Comparison of ENCODE assay signal across 1 cellular context in the genomic region with DNA sequence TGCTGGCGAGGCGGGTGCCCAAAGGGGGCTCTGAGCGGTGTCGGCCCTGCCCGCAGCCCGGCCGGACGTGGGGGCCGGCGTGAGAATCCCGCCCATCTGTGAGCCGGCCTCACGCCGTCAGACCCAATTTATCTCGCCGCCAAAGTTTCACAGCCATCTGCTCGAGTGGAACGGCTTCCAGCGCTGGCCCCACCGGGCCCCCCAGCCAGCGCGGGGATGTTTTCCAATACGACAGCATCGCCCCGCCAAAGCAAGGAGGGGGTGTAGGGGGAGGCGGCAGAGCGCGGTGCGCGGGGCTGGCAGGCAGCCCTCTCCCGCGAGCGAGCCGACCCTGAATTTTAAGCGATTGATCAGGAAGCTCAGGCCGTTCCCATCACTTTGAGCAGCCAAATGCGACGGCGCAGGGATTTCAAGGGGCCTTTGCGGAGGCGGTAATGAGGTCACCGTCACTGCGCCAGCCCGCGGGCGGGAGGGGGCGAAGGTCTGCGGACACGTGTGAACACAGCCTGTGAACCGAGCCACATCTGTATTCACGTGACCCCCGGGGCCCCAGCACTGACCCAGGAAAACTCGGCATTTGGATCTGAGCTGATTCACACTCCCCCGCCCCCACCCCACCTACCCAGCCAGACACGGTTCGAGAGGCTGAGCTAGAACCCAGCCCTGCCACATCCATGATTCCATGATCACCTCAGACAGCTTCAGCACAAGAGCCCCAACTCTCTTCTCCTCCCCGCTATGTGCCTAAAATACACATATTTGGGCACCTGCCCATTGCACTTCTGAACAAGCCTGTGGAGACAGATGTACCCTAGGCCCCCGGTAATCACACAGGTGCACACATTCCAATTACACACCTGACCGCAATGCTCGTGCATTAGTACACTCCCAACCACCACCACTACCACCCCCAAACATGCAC.
TF ChIP-seq lines count a peak whose summit lies in the region.

No MANE protein-coding gene starts in this region.

TF ChIP-seq in HepG2, 621 proteins besides CTCF, POLR2A, EP300 and RAD21 (continued from another document and continues in another):
- TF ChIP-seq, protein P1, sequence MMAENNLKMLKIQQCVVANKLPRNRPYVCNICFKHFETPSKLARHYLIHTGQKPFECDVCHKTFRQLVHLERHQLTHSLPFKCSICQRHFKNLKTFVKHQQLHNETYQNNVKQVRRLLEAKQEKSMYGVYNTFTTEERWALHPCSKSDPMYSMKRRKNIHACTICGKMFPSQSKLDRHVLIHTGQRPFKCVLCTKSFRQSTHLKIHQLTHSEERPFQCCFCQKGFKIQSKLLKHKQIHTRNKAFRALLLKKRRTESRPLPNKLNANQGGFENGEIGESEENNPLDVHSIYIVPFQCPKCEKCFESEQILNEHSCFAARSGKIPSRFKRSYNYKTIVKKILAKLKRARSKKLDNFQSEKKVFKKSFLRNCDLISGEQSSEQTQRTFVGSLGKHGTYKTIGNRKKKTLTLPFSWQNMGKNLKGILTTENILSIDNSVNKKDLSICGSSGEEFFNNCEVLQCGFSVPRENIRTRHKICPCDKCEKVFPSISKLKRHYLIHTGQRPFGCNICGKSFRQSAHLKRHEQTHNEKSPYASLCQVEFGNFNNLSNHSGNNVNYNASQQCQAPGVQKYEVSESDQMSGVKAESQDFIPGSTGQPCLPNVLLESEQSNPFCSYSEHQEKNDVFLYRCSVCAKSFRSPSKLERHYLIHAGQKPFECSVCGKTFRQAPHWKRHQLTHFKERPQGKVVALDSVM (CRISPR knock-in tag; IDR thresholded peaks at IDR 0.05): peak; percentile 32; the same call in 1 of the 2 replicates
- TF ChIP-seq PRPF4 (IDR thresholded peaks at IDR 0.05; ENCODE audit: low read depth, low read length, poor library complexity, severe bottlenecking) (no peak), ESRRA (CRISPR knock-in tag; IDR thresholded peaks at IDR 0.05; ENCODE audit: low read depth) (peak; percentile 65; the same call in 1 of the 2 replicates), ZNF720 (CRISPR knock-in tag; IDR thresholded peaks at IDR 0.05) (no peak), XRCC5 (optimal IDR thresholded peaks at IDR 0.05; ENCODE audit: low read length) (peak; percentile 18), ATF7-NPFF (CRISPR knock-in tag; IDR thresholded peaks at IDR 0.05; ENCODE audit: low read depth) (no peak; the same call in 1 of the 2 replicates), ATM (IDR thresholded peaks at IDR 0.05; ENCODE audit: borderline replicate concordance) (no peak), FOXJ3 (CRISPR knock-in tag; IDR thresholded peaks at IDR 0.05; ENCODE audit: borderline replicate concordance) (no peak), HNRNPUL1 (IDR thresholded peaks at IDR 0.05; ENCODE audit: low read depth, low read length) (no peak), RFX5 (IDR thresholded peaks at IDR 0.05; ENCODE audit: low read depth, low read length) (no peak), ZNF792 (CRISPR knock-in tag; IDR thresholded peaks at IDR 0.05) (0 out of 2 replicates have a peak, but pooled peaks have one; percentile 11), ZMAT3 (CRISPR knock-in tag; conservative IDR thresholded peaks at IDR 0.05) (peak; percentile 49; the same call in 1 of the 2 replicates), DPF2 (CRISPR knock-in tag; IDR thresholded peaks at IDR 0.05; ENCODE audit: borderline replicate concordance, low read depth) (no peak), MATR3 (CRISPR knock-in tag; IDR thresholded peaks at IDR 0.05) (no peak), KDM5A (IDR thresholded peaks at IDR 0.05; ENCODE audit: borderline replicate concordance, low read length) (no peak), YEATS2 (CRISPR knock-in tag; IDR thresholded peaks at IDR 0.05; ENCODE audit: borderline replicate concordance) (0 out of 2 replicates have a peak, but pooled peaks have one; percentile 20), ZNF34 (CRISPR knock-in tag; IDR thresholded peaks at IDR 0.05; ENCODE audit: borderline replicate concordance) (no peak), ZNF383 (CRISPR knock-in tag; IDR thresholded peaks at IDR 0.05; ENCODE audit: borderline replicate concordance) (no peak), ZNF558 (CRISPR knock-in tag; IDR thresholded peaks at IDR 0.05; ENCODE audit: borderline replicate concordance) (no peak), ZNF879 (CRISPR knock-in tag; IDR thresholded peaks at IDR 0.05) (no peak)
- TF ChIP-seq, protein P2, sequence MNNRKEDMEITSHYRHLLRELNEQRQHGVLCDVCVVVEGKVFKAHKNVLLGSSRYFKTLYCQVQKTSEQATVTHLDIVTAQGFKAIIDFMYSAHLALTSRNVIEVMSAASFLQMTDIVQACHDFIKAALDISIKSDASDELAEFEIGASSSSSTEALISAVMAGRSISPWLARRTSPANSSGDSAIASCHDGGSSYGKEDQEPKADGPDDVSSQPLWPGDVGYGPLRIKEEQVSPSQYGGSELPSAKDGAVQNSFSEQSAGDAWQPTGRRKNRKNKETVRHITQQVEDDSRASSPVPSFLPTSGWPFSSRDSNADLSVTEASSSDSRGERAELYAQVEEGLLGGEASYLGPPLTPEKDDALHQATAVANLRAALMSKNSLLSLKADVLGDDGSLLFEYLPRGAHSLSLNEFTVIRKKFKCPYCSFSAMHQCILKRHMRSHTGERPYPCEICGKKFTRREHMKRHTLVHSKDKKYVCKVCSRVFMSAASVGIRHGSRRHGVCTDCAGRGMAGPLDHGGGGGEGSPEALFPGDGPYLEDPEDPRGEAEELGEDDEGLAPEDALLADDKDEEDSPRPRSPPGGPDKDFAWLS (CRISPR knock-in tag; IDR thresholded peaks at IDR 0.05; ENCODE audit: borderline replicate concordance): no peak
- TF ChIP-seq, protein P3, sequence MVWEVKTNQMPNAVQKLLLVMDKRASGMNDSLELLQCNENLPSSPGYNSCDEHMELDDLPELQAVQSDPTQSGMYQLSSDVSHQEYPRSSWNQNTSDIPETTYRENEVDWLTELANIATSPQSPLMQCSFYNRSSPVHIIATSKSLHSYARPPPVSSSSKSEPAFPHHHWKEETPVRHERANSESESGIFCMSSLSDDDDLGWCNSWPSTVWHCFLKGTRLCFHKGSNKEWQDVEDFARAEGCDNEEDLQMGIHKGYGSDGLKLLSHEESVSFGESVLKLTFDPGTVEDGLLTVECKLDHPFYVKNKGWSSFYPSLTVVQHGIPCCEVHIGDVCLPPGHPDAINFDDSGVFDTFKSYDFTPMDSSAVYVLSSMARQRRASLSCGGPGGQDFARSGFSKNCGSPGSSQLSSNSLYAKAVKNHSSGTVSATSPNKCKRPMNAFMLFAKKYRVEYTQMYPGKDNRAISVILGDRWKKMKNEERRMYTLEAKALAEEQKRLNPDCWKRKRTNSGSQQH (CRISPR knock-in tag; IDR thresholded peaks at IDR 0.05; ENCODE audit: low read depth): no peak
- TF ChIP-seq, protein P4, sequence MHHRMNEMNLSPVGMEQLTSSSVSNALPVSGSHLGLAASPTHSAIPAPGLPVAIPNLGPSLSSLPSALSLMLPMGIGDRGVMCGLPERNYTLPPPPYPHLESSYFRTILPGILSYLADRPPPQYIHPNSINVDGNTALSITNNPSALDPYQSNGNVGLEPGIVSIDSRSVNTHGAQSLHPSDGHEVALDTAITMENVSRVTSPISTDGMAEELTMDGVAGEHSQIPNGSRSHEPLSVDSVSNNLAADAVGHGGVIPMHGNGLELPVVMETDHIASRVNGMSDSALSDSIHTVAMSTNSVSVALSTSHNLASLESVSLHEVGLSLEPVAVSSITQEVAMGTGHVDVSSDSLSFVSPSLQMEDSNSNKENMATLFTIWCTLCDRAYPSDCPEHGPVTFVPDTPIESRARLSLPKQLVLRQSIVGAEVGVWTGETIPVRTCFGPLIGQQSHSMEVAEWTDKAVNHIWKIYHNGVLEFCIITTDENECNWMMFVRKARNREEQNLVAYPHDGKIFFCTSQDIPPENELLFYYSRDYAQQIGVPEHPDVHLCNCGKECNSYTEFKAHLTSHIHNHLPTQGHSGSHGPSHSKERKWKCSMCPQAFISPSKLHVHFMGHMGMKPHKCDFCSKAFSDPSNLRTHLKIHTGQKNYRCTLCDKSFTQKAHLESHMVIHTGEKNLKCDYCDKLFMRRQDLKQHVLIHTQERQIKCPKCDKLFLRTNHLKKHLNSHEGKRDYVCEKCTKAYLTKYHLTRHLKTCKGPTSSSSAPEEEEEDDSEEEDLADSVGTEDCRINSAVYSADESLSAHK (CRISPR knock-in tag; IDR thresholded peaks at IDR 0.05; ENCODE audit: borderline replicate concordance): no peak
- TF ChIP-seq, protein P5, sequence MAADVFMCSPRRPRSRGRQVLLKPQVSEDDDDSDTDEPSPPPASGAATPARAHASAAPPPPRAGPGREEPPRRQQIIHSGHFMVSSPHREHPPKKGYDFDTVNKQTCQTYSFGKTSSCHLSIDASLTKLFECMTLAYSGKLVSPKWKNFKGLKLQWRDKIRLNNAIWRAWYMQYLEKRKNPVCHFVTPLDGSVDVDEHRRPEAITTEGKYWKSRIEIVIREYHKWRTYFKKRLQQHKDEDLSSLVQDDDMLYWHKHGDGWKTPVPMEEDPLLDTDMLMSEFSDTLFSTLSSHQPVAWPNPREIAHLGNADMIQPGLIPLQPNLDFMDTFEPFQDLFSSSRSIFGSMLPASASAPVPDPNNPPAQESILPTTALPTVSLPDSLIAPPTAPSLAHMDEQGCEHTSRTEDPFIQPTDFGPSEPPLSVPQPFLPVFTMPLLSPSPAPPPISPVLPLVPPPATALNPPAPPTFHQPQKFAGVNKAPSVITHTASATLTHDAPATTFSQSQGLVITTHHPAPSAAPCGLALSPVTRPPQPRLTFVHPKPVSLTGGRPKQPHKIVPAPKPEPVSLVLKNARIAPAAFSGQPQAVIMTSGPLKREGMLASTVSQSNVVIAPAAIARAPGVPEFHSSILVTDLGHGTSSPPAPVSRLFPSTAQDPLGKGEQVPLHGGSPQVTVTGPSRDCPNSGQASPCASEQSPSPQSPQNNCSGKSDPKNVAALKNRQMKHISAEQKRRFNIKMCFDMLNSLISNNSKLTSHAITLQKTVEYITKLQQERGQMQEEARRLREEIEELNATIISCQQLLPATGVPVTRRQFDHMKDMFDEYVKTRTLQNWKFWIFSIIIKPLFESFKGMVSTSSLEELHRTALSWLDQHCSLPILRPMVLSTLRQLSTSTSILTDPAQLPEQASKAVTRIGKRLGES (CRISPR knock-in tag; IDR thresholded peaks at IDR 0.05; ENCODE audit: borderline replicate concordance): no peak
- TF ChIP-seq, protein P6, sequence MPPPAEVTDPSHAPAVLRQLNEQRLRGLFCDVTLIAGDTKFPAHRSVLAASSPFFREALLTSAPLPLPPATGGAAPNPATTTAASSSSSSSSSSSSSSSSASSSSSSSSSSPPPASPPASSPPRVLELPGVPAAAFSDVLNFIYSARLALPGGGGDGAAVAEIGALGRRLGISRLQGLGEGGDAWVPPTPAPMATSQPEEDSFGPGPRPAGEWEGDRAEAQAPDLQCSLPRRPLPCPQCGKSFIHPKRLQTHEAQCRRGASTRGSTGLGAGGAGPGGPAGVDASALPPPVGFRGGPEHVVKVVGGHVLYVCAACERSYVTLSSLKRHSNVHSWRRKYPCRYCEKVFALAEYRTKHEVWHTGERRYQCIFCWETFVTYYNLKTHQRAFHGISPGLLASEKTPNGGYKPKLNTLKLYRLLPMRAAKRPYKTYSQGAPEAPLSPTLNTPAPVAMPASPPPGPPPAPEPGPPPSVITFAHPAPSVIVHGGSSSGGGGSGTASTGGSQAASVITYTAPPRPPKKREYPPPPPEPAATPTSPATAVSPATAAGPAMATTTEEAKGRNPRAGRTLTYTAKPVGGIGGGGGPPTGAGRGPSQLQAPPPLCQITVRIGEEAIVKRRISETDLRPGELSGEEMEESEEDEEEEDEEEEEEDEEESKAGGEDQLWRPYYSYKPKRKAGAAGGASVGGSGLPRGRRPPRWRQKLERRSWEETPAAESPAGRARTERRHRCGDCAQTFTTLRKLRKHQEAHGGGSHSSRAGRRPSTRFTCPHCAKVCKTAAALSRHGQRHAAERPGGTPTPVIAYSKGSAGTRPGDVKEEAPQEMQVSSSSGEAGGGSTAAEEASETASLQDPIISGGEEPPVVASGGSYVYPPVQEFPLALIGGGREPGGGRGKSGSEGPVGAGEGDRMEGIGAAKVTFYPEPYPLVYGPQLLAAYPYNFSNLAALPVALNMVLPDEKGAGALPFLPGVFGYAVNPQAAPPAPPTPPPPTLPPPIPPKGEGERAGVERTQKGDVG (CRISPR knock-in tag; IDR thresholded peaks at IDR 0.05; ENCODE audit: borderline replicate concordance): no peak
- TF ChIP-seq, protein P7, sequence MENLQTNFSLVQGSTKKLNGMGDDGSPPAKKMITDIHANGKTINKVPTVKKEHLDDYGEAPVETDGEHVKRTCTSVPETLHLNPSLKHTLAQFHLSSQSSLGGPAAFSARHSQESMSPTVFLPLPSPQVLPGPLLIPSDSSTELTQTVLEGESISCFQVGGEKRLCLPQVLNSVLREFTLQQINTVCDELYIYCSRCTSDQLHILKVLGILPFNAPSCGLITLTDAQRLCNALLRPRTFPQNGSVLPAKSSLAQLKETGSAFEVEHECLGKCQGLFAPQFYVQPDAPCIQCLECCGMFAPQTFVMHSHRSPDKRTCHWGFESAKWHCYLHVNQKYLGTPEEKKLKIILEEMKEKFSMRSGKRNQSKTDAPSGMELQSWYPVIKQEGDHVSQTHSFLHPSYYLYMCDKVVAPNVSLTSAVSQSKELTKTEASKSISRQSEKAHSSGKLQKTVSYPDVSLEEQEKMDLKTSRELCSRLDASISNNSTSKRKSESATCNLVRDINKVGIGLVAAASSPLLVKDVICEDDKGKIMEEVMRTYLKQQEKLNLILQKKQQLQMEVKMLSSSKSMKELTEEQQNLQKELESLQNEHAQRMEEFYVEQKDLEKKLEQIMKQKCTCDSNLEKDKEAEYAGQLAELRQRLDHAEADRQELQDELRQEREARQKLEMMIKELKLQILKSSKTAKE (CRISPR knock-in tag; IDR thresholded peaks at IDR 0.05; ENCODE audit: borderline replicate concordance): no peak
- TF ChIP-seq, protein P8, sequence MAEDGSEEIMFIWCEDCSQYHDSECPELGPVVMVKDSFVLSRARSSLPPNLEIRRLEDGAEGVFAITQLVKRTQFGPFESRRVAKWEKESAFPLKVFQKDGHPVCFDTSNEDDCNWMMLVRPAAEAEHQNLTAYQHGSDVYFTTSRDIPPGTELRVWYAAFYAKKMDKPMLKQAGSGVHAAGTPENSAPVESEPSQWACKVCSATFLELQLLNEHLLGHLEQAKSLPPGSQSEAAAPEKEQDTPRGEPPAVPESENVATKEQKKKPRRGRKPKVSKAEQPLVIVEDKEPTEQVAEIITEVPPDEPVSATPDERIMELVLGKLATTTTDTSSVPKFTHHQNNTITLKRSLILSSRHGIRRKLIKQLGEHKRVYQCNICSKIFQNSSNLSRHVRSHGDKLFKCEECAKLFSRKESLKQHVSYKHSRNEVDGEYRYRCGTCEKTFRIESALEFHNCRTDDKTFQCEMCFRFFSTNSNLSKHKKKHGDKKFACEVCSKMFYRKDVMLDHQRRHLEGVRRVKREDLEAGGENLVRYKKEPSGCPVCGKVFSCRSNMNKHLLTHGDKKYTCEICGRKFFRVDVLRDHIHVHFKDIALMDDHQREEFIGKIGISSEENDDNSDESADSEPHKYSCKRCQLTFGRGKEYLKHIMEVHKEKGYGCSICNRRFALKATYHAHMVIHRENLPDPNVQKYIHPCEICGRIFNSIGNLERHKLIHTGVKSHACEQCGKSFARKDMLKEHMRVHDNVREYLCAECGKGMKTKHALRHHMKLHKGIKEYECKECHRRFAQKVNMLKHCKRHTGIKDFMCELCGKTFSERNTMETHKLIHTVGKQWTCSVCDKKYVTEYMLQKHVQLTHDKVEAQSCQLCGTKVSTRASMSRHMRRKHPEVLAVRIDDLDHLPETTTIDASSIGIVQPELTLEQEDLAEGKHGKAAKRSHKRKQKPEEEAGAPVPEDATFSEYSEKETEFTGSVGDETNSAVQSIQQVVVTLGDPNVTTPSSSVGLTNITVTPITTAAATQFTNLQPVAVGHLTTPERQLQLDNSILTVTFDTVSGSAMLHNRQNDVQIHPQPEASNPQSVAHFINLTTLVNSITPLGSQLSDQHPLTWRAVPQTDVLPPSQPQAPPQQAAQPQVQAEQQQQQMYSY (CRISPR knock-in tag; IDR thresholded peaks at IDR 0.05): peak; percentile 64; the same call in 1 of the 2 replicates
- TF ChIP-seq, protein P9, sequence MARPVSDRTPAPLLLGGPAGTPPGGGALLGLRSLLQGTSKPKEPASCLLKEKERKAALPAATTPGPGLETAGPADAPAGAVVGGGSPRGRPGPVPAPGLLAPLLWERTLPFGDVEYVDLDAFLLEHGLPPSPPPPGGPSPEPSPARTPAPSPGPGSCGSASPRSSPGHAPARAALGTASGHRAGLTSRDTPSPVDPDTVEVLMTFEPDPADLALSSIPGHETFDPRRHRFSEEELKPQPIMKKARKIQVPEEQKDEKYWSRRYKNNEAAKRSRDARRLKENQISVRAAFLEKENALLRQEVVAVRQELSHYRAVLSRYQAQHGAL (CRISPR knock-in tag; IDR thresholded peaks at IDR 0.05; ENCODE audit: not compliant biosample characterization): no peak
